13 cellular contexts compared by ENCODE assay signal in the genomic region with DNA sequence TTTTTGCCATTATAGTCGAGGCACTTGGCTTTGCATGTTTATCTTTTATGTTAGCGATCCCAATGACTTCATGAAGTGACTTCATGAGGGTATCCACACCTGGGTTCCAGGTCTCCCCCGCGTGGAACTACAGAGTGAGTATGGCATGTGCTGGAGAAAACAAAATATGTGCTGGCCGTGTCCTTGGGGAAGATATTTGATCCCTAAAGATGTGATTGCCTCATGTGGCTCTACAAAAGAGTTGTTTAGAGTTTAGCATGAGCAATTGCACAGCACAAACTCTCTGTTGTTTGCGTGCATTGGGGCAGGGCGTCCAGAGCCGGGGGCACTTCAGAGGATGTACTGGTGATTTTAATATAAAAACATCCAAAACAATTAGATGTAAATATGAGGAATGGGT. TPM values are rescaled to one million over a fixed set of nuclear protein-coding genes. Genes with fewer than 3 reads are reported as not detected.
A peak's percentile ranks its signal among the peaks of the same experiment; 100 is the strongest.
DNase-seq lines count a peak whose midpoint lies in the region.
"Had no signal": no experiment of that assay in that cellular context is flagged by ENCODE, and none has a peak within 500 bp of the region (broad histone marks: within the 10 kb centered on the region; RNA-seq: fewer than 3 reads in every experiment).

No MANE protein-coding gene starts in this region.

- no peaks in the 10 kb centered on the region for H3K9me3 Mint-ChIP-seq in activated naive CD8-positive, alpha-beta T cell (ENCODE audit: low read depth)
- no peaks in the 10 kb centered on the region for H3K9me3 Mint-ChIP-seq in activated naive CD8-positive, alpha-beta T cell treated with anti-CD3 and anti-CD28 coated beads for 36 hours
- H3K9me3 Mint-ChIP-seq in dendritic cell treated with granulocyte-macrophage colony-stimulating factor and Interleukin-4, amounts not matched to agents 40 ng/mL and 50 ng/mL, for 4 days, result no peaks in the 10 kb centered on the region
- H3K9me3 Mint-ChIP-seq: CD8-positive, alpha-beta memory T cell had no signal

- no peaks in the 10 kb centered on the region for H3K9me3 ChIP-seq in trophoblast cell (ENCODE audit: insufficient read depth, low read depth, low read length)
- H3K9me3 ChIP-seq: Caco-2, HAP-1 had no signal

- no peak overlapping the region for H4K91ac ChIP-seq in trophoblast cell (ENCODE audit: low read depth, low read length)

- H3K4ac ChIP-seq in trophoblast cell (ENCODE audit: low read depth, low read length), result no peak overlapping the region

- intact Hi-C loops in dendritic cell treated with granulocyte-macrophage colony-stimulating factor and Interleukin-4, amounts not matched to agents 40 ng/mL and 50 ng/mL, for 4 days (cut with micrococcal nuclease), result no loop called here

- no peak overlapping the region for H3K4me3 Mint-ChIP-seq in activated naive CD8-positive, alpha-beta T cell
- no peak overlapping the region for H3K4me3 Mint-ChIP-seq in activated naive CD8-positive, alpha-beta T cell treated with anti-CD3 and anti-CD28 coated beads for 36 hours
- no peak overlapping the region for H3K4me3 Mint-ChIP-seq in dendritic cell treated with granulocyte-macrophage colony-stimulating factor and Interleukin-4, amounts not matched to agents 40 ng/mL and 50 ng/mL, for 4 days

- no peak overlapping the region for H3K4me2 ChIP-seq in trophoblast cell (ENCODE audit: low read length)

- peaks cover 58% of the 10 kb centered on the region for H3K4me1 Mint-ChIP-seq in activated naive CD8-positive, alpha-beta T cell (ENCODE audit: low read depth)
- H3K4me1 Mint-ChIP-seq in activated naive CD8-positive, alpha-beta T cell treated with anti-CD3 and anti-CD28 coated beads for 36 hours, result peaks cover 40% of the 10 kb centered on the region
- H3K4me1 Mint-ChIP-seq in dendritic cell treated with granulocyte-macrophage colony-stimulating factor and Interleukin-4, amounts not matched to agents 40 ng/mL and 50 ng/mL, for 4 days (ENCODE audit: low read depth), result peaks cover 55% of the 10 kb centered on the region

- H2BK120ac ChIP-seq in trophoblast cell (ENCODE audit: insufficient read depth, low read length, poor library complexity), result no peak overlapping the region

- DNase-seq in activated naive CD8-positive, alpha-beta T cell treated with anti-CD3 and anti-CD28 coated beads for 36 hours, result no peak
- peak; percentile 79 to 92 for DNase-seq in trophoblast cell
- no peak for DNase-seq in kidney tubule cell (ENCODE audit: low spot score)
- DNase-seq in activated CD4-positive, CD25-positive, alpha-beta regulatory T cell treated with anti-CD3 and anti-CD28 coated beads, Interleukin-2, amount 50 U/mL, for 72 hours, result no peak
- no peak for DNase-seq in activated gamma-delta T cell (lab: John Stamatoyannopoulos, UW)
- DNase-seq: Caco-2; CD8-positive, alpha-beta memory T cell; DND-41; GDM1 had no signal

- H3K79me2 ChIP-seq in trophoblast cell (ENCODE audit: control insufficient read depth, insufficient read depth, low read length, poor library complexity), result peaks cover 3% of the 10 kb centered on the region

- peaks cover 2 to 7% of the 10 kb centered on the region in 2 experiments for H3K4me1 ChIP-seq in trophoblast cell (ENCODE audit: control insufficient read depth in 1 of 2, insufficient read depth in 2 of 2, low read length in 2 of 2)
- H3K4me1 ChIP-seq: HAP-1 had no signal

- no peak overlapping the region for H2BK12ac ChIP-seq in trophoblast cell (ENCODE audit: low read length)

- no peak overlapping the region for H2BK5ac ChIP-seq in trophoblast cell (ENCODE audit: low read depth, low read length, poor library complexity)

- H3K36me3 ChIP-seq in trophoblast cell (ENCODE audit: control insufficient read depth in 1 of 2, insufficient read depth in 2 of 2, low read length in 2 of 2), result peaks cover 0 to 4% of the 10 kb centered on the region in 2 experiments

- no peaks in the 10 kb centered on the region for H3K27me3 ChIP-seq in trophoblast cell (ENCODE audit: insufficient read depth, low read length)

- no peak overlapping the region for H2AK5ac ChIP-seq in trophoblast cell (ENCODE audit: low read length)

- H4K12ac ChIP-seq in trophoblast cell (ENCODE audit: low read depth, low read length), result no peak overlapping the region

- no peak overlapping the region for H2AFZ ChIP-seq in trophoblast cell (ENCODE audit: insufficient read depth, low read length, poor library complexity)

- no peak overlapping the region for H3K14ac ChIP-seq in trophoblast cell (ENCODE audit: low read length)

- no CpG with 5 or more reads among the region's 8 CpGs for WGBS in trophoblast cell (ENCODE audit: extremely low coverage, insufficient coverage, insufficient read length)

- no peak overlapping the region for H3K9ac ChIP-seq in trophoblast cell (ENCODE audit: low read length)

- no peak overlapping the region for H4K8ac ChIP-seq in trophoblast cell (ENCODE audit: low read depth, low read length)

- H3K27me3 Mint-ChIP-seq in activated naive CD8-positive, alpha-beta T cell, result no peaks in the 10 kb centered on the region
- no peaks in the 10 kb centered on the region for H3K27me3 Mint-ChIP-seq in activated naive CD8-positive, alpha-beta T cell treated with anti-CD3 and anti-CD28 coated beads for 36 hours
- no peaks in the 10 kb centered on the region for H3K27me3 Mint-ChIP-seq in dendritic cell treated with granulocyte-macrophage colony-stimulating factor and Interleukin-4, amounts not matched to agents 40 ng/mL and 50 ng/mL, for 4 days
- H3K27me3 Mint-ChIP-seq: CD8-positive, alpha-beta memory T cell had no signal

- no peak overlapping the region for H3K18ac ChIP-seq in trophoblast cell (ENCODE audit: low read length)

- H3K23ac ChIP-seq in trophoblast cell (ENCODE audit: low read length), result no peak overlapping the region

- peaks cover 13% of the 10 kb centered on the region for H3K36me3 Mint-ChIP-seq in activated naive CD8-positive, alpha-beta T cell
- peaks cover 56% of the 10 kb centered on the region for H3K36me3 Mint-ChIP-seq in activated naive CD8-positive, alpha-beta T cell treated with anti-CD3 and anti-CD28 coated beads for 36 hours
- H3K36me3 Mint-ChIP-seq in dendritic cell treated with granulocyte-macrophage colony-stimulating factor and Interleukin-4, amounts not matched to agents 40 ng/mL and 50 ng/mL, for 4 days (ENCODE audit: low read depth), result peaks cover 90% of the 10 kb centered on the region

- peaks cover 5% of the 10 kb centered on the region for H3K79me1 ChIP-seq in trophoblast cell (ENCODE audit: low read length)

- H3K27ac ChIP-seq in trophoblast cell (ENCODE audit: low read depth, low read length), result no peak overlapping the region
- H3K27ac ChIP-seq: 22Rv1 had no signal

- peak overlapping the region; percentile 73 for H3K27ac Mint-ChIP-seq in activated naive CD8-positive, alpha-beta T cell
- H3K27ac Mint-ChIP-seq in activated naive CD8-positive, alpha-beta T cell treated with anti-CD3 and anti-CD28 coated beads for 36 hours, result no peak overlapping the region
- H3K27ac Mint-ChIP-seq in dendritic cell treated with granulocyte-macrophage colony-stimulating factor and Interleukin-4, amounts not matched to agents 40 ng/mL and 50 ng/mL, for 4 days, result peak overlapping the region; percentile 70

- no peak overlapping the region for H3K4me3 ChIP-seq in trophoblast cell (ENCODE audit: low read depth, low read length)
- H3K4me3 ChIP-seq: HAP-1 had no signal

RNA-seq across cellular contexts. Expression of a gene that starts 4.8 kb away (rescaled TPM):
- 10 to 100 TPM; 25.3 to 25.9 TPM for total RNA-seq in activated naive CD8-positive, alpha-beta T cell treated with anti-CD3 and anti-CD28 coated beads for 36 hours
- 8.6 and 8.7 TPM in 2 replicates for polyA plus RNA-seq in trophoblast cell (2013)

RNA-seq across cellular contexts. Expression of a gene that starts 41.2 kb away (rescaled TPM):
- 10 to 100 TPM; 36.9 to 43.7 TPM for total RNA-seq in activated naive CD8-positive, alpha-beta T cell treated with anti-CD3 and anti-CD28 coated beads for 36 hours
- 7.0 and 7.9 TPM in 2 replicates for polyA plus RNA-seq in trophoblast cell (2013)

RNA-seq across cellular contexts. Expression of a gene that starts 53.8 kb away (rescaled TPM):
- 10 to 100 TPM; 32.3 to 34.7 TPM for total RNA-seq in activated naive CD8-positive, alpha-beta T cell treated with anti-CD3 and anti-CD28 coated beads for 36 hours
- polyA plus RNA-seq in trophoblast cell (2013), result 14.1 and 17.7 TPM in 2 replicates

Comparison
In these comparisons a context has a peak if more than half of its experiments do, and no peak if none do; other contexts are left out.
1. DNase-seq: peak in trophoblast cell (2 of 2); none in activated naive CD8-positive, alpha-beta T cell treated with anti-CD3 and anti-CD28 coated beads for 36 hours (single experiment), kidney tubule cell (single experiment), activated CD4-positive, CD25-positive, alpha-beta regulatory T cell treated with anti-CD3 and anti-CD28 coated beads, Interleukin-2, amount 50 U/mL, for 72 hours (single experiment) and activated gamma-delta T cell (single experiment).